ENCODE assay signal across 1 cellular context in the genomic region with DNA sequence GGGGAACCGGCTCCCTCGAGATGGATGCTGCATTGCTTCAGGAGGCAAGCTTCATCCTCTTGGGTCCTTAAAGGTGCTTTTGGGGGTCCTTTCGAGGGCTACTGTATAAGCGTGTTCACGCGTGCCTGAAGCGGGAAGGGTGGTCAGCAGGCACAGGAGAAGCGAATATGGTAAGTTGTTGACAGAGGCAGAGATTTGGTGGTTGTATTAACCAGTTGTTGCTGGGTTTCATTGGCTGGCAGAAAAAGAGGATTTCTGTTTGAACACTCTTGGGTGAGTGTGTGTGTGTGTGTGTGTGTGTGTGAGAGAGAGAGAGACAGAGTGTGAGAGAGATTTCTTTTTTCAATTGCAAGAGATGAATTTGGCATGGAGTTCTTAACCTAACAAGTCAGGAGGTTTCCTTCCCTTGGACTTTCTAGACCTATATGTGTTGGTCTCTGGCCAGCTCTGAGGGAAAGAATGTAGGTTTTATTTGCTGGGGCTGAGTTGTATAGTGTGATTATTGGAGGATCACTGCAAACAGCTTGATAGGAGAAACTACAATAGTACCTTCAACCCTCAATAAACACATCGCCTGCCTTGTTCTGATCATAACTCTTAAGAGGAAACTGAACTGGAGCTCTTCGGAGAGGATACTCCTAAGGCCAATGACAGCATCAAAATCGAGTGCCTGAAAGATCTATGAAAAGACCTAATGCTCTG.
TF ChIP-seq lines count a peak whose summit lies in the region.

No MANE protein-coding gene starts in this region.

TF ChIP-seq in SK-N-SH, 30 proteins besides CTCF, POLR2A, EP300 and RAD21 (continued from another document):
- TF ChIP-seq, protein P1, sequence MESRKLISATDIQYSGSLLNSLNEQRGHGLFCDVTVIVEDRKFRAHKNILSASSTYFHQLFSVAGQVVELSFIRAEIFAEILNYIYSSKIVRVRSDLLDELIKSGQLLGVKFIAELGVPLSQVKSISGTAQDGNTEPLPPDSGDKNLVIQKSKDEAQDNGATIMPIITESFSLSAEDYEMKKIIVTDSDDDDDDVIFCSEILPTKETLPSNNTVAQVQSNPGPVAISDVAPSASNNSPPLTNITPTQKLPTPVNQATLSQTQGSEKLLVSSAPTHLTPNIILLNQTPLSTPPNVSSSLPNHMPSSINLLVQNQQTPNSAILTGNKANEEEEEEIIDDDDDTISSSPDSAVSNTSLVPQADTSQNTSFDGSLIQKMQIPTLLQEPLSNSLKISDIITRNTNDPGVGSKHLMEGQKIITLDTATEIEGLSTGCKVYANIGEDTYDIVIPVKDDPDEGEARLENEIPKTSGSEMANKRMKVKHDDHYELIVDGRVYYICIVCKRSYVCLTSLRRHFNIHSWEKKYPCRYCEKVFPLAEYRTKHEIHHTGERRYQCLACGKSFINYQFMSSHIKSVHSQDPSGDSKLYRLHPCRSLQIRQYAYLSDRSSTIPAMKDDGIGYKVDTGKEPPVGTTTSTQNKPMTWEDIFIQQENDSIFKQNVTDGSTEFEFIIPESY (IDR thresholded peaks at IDR 0.05; ENCODE audit: borderline replicate concordance, low read depth), result no peak
- TF ChIP-seq MXI1 (IDR thresholded peaks at IDR 0.05; ENCODE audit: low read depth, low read length) (no peak), SIN3A (IDR thresholded peaks at IDR 0.05; ENCODE audit: borderline replicate concordance, low read depth, low read length) (0 out of 2 replicates have a peak, but pooled peaks have one; percentile 5), EZH2phosphoT487 (IDR thresholded peaks at IDR 0.05; ENCODE audit: borderline replicate concordance, low read depth) (no peak), JUND (IDR thresholded peaks at IDR 0.05) (no peak), TCF12 (IDR thresholded peaks at IDR 0.05) (peak; percentile 5; the same call in 1 of the 2 replicates)
